In genomic region chr16:88385112-88385594, GRCh38 we compare ENCODE assay signal across 15 cellular contexts. TPM values are rescaled to one million over a fixed set of nuclear protein-coding genes. Genes with fewer than 3 reads are reported as not detected.
DNase-seq lines count a peak whose midpoint lies in the region; ATAC-seq, FAIRE-seq and TF ChIP-seq lines count a peak whose summit lies in the region.
"Had no signal": no experiment of that assay in that cellular context is flagged by ENCODE, and none has a peak within 500 bp of the region (broad histone marks: within the 10 kb centered on the region; RNA-seq: fewer than 3 reads in every experiment).

No MANE protein-coding gene starts in this region.

- no peak for TF ChIP-seq RAD21 in K562 (CRISPR knock-in tag; conservative IDR thresholded peaks at IDR 0.05 in 1 of 2, IDR thresholded peaks at IDR 0.05 in 1 of 2)

- H3K4me1 ChIP-seq in ACC112 (ENCODE audit: control insufficient read depth, insufficient read depth, low read length, unreplicated experiment) (peaks cover 7% of the 10 kb centered on the region), HEK293 (ENCODE audit: control insufficient read depth, insufficient read depth, low read length) (no peaks in the 10 kb centered on the region), K562 (replicated peaks in 1 of 2; ENCODE audit: control insufficient read depth in 2 of 2, insufficient read depth in 2 of 2, low read length in 2 of 2) (peaks cover 0 to 40% of the 10 kb centered on the region in 2 experiments; a peak in 2 of 5 replicates)

- TF ChIP-seq POLR2A in K562 (conservative IDR thresholded peaks at IDR 0.05), result no peak

- no peak overlapping the region for H3K9ac ChIP-seq in K562 (ENCODE audit: insufficient read depth in 1 of 2, low read depth in 2 of 2, low read length in 2 of 2)
- H3K9ac ChIP-seq: BLaER1 treated with 17β-estradiol and CSF1 and Interleukin-3, amounts not matched to agents 10 nM and 100 nM had no signal

- H3K36me3 ChIP-seq in ACC112 (ENCODE audit: insufficient read depth, low read length), result no peaks in the 10 kb centered on the region
- H3K36me3 ChIP-seq in HEK293 (ENCODE audit: control insufficient read depth in 2 of 2, insufficient read depth in 1 of 2, low read length in 2 of 2), result no peaks in the 10 kb centered on the region
- no peaks in the 10 kb centered on the region for H3K36me3 ChIP-seq in K562 (ENCODE audit: control insufficient read depth, insufficient read depth, low read length)
- H3K36me3 ChIP-seq: BLaER1 treated with 17β-estradiol and CSF1 and Interleukin-3, amounts not matched to agents 10 nM and 100 nM had no signal

- H3K9me3 ChIP-seq in HEK293 (ENCODE audit: control insufficient read depth, insufficient read depth, low read depth, low read length) (no peaks in the 10 kb centered on the region), K562 (replicated peaks; ENCODE audit: control insufficient read depth, insufficient read depth, low read depth, low read length) (peaks cover 10% of the 10 kb centered on the region)
- H3K9me3 ChIP-seq: SJSA1 had no signal

- no peak overlapping the region for H3K27ac ChIP-seq in ACC112 (ENCODE audit: low read depth, low read length)
- no peak overlapping the region for H3K27ac ChIP-seq in HEK293 (ENCODE audit: extremely low read depth, low read depth, low read length)
- H3K27ac ChIP-seq in K562 (ENCODE audit: extremely low read depth, low read depth, low read length), result no peak overlapping the region
- H3K27ac ChIP-seq: BLaER1 treated with 17β-estradiol and CSF1 and Interleukin-3, amounts not matched to agents 10 nM and 100 nM; SJSA1 had no signal

- intact Hi-C loops in K562 (cut with micrococcal nuclease), result no loop called here

- peaks cover 10% of the 10 kb centered on the region for H3K4me1 Mint-ChIP-seq in neural crest cell

- no peak overlapping the region for H3K4me2 ChIP-seq in K562 (ENCODE audit: insufficient read depth, low read length)

- TF ChIP-seq EP300 in K562 (IDR thresholded peaks at IDR 0.05; ENCODE audit: low read length), result no peak

- POLR2A ChIA-PET in HEK293 (lab: Yijun Ruan, JAX) (no interaction called here), K562 (lab: Yijun Ruan, JAX) (no interaction called here)

- no peak for DNase-seq in K562 (ENCODE audit: extremely low read depth in 1 of 4, low spot score in 3 of 4)
- DNase-seq in neural crest cell (ENCODE audit: low read depth, low spot score), result no peak
- no peak for DNase-seq in activated T-cell treated with anti-CD3 and anti-CD28 coated beads for 4 hours
- DNase-seq in HK-2 (ENCODE audit: unreplicated experiment), result no peak
- no peak for DNase-seq in ACHN
- DNase-seq in activated naive CD4-positive, alpha-beta T cell treated with anti-CD3 and anti-CD28 coated beads, Interleukin-2, amount 50 U/mL, for 72 hours (ENCODE audit: low spot score in 2 of 2), result no peak
- DNase-seq: DMS 273 treated with DMSO at 0.1 percent for 48 hours, GOT3, NCI-H1417 treated with DMSO at 0.1 percent for 48 hours, NCI-H2029 treated with DMSO at 0.1 percent for 48 hours, NCI-H510A had no signal

- H3K4me3 Mint-ChIP-seq in neural crest cell, result no peak overlapping the region

- FAIRE-seq in K562 (lab: Jason Lieb, UNC), result no peak

- BruUV-seq in K562 (replicated peaks; lab: Mats Ljungman, UMichigan), result no TSS peak

- no peaks in the 10 kb centered on the region for H3K9me1 ChIP-seq in K562 (ENCODE audit: control insufficient read depth, insufficient read depth, low read length)

- CTCF ChIA-PET in HEK293 (lab: Yijun Ruan, JAX) (interaction anchor here (0.8 kb wide), 1 partner anchor 95 kb away, joined by 4 read pairs; no protein-coding TSS in a partner anchor), K562 (lab: Yijun Ruan, JAX; ENCODE audit: low intra/inter-chr PET ratio) (no interaction called here)

- H3K4me3 ChIP-seq in ACC112 (ENCODE audit: low read depth, low read length) (peak overlapping the region; percentile 87; the same call in 1 of the 2 replicates), HEK293 (ENCODE audit: low read depth, low read length) (no peak overlapping the region), K562 (no peak overlapping the region)
- H3K4me3 ChIP-seq: BLaER1 treated with 17β-estradiol and CSF1 and Interleukin-3, amounts not matched to agents 10 nM and 100 nM had no signal

- H3K36me3 Mint-ChIP-seq in neural crest cell (ENCODE audit: low read depth), result no peaks in the 10 kb centered on the region
- no peaks in the 10 kb centered on the region for H3K36me3 Mint-ChIP-seq in activated naive CD4-positive, alpha-beta T cell treated with anti-CD3 and anti-CD28 coated beads, Interleukin-2, amount 50 U/mL, for 72 hours

- TF ChIP-seq CTCF in HEK293 (tag by site-specific recombination; IDR thresholded peaks at IDR 0.05) (no peak), K562 (IDR thresholded peaks at IDR 0.05 in 2 of 3, conservative IDR thresholded peaks at IDR 0.05 in 1 of 3; ENCODE audit: insufficient read depth in 2 of 3, low read depth in 1 of 3, low read length in 3 of 3) (no peak), neural crest cell (conservative IDR thresholded peaks at IDR 0.05) (no peak)

- in situ Hi-C loops in K562 (cut with MboI) (no loop called here), ACHN (cut with HindIII; ENCODE audit: low pct_ligation_motif_present, low pct_unique_long_range_greater_than_20kb, low sequenced_read_pairs) (no loop called here)

- H4K20me1 ChIP-seq in K562 (replicated peaks; ENCODE audit: control insufficient read depth, insufficient read depth, low read length), result peaks cover 11% of the 10 kb centered on the region; the same call in 1 of the 2 replicates

- no peaks in the 10 kb centered on the region for H3K9me3 Mint-ChIP-seq in neural crest cell
- no peaks in the 10 kb centered on the region for H3K9me3 Mint-ChIP-seq in activated naive CD4-positive, alpha-beta T cell treated with anti-CD3 and anti-CD28 coated beads, Interleukin-2, amount 50 U/mL, for 72 hours

- H2AFZ ChIP-seq in ACC112 (ENCODE audit: low read length, unreplicated experiment), result no peak overlapping the region
- H2AFZ ChIP-seq in K562 (ENCODE audit: low read depth, low read length), result no peak overlapping the region

- H3K27me3 Mint-ChIP-seq in neural crest cell (ENCODE audit: low read depth), result peaks cover 35% of the 10 kb centered on the region

- no peak for ATAC-seq in K562
- no peak for ATAC-seq in activated naive CD4-positive, alpha-beta T cell treated with anti-CD3 and anti-CD28 coated beads, Interleukin-2, amount 50 U/mL, for 72 hours

- H3K27ac Mint-ChIP-seq in neural crest cell (ENCODE audit: unreplicated experiment), result peak overlapping the region; percentile 27
- H3K27ac Mint-ChIP-seq in activated naive CD4-positive, alpha-beta T cell treated with anti-CD3 and anti-CD28 coated beads, Interleukin-2, amount 50 U/mL, for 72 hours, result no peak overlapping the region

- H3K27me3 ChIP-seq in ACC112 (ENCODE audit: insufficient read depth, low read length), result no peaks in the 10 kb centered on the region
- H3K27me3 ChIP-seq in K562 (ENCODE audit: control insufficient read depth in 2 of 2, insufficient read depth in 2 of 2, low read length in 2 of 2), result peaks cover 44 to 75% of the 10 kb centered on the region in 2 experiments
- H3K27me3 ChIP-seq: SJSA1 had no signal

- WGBS in K562 (ENCODE audit: insufficient coverage, low coverage, missing lambda C conversion rate), result 1% methylated on average over 4 of the region's 5 CpGs

- H3K79me2 ChIP-seq in ACC112 (ENCODE audit: control insufficient read depth, insufficient read depth, low read length, unreplicated experiment) (peaks cover 47% of the 10 kb centered on the region), K562 (ENCODE audit: control insufficient read depth, insufficient read depth, low read length) (no peaks in the 10 kb centered on the region)

TF ChIP-seq in HEK293, 187 proteins besides CTCF, POLR2A, EP300 and RAD21 (continues in another document):
- TF ChIP-seq ZNF837 (tag by site-specific recombination; IDR thresholded peaks at IDR 0.05) (no peak), ZNF121 (tag by site-specific recombination; IDR thresholded peaks at IDR 0.05) (peak; percentile 71)

TF ChIP-seq in K562, 482 proteins besides CTCF, POLR2A, EP300 and RAD21:
- TF ChIP-seq KLF13 (tag; IDR thresholded peaks at IDR 0.05; ENCODE audit: borderline replicate concordance, low read depth) (no peak), ZNF121 (CRISPR knock-in tag; conservative IDR thresholded peaks at IDR 0.05) (peak; percentile 72)

RNA-seq across cellular contexts. Expression of gene ZNF469, which starts 2.4 kb away (rescaled TPM):
- 0.04 and 0.09 TPM in 2 replicates for total RNA-seq in K562 (2011; cell fraction: chromatin; rRNA removed; ENCODE audit: low replicate concordance)
- total RNA-seq in K562 (2011; cell fraction: nucleolus; rRNA removed), result 0.13 and 0.17 TPM in 2 replicates
- total RNA-seq in K562 (2011; cell fraction: nucleoplasm; rRNA removed), result under 0.01 and 0.08 TPM in 2 replicates
- under 0.01 TPM in 1 of 2 replicates, not detected in the other for total RNA-seq in K562 (2014; rRNA removed)
- total RNA-seq in K562 (2014; rRNA removed; fragmentation: Illumina TruSeq; extraction: Trizol), result not detected in 2 replicates
- not detected in 2 replicates for total RNA-seq in K562 (2015; rRNA removed; fragmentation: Illumina TruSeq; extraction: Trizol)
- 0.02 and 0.04 TPM in 2 replicates for total RNA-seq in K562 (2021)
- not detected in 2 replicates for polyA plus RNA-seq in K562 (2011; rRNA removed)
- under 0.01 and 0.01 TPM in 2 replicates for polyA plus RNA-seq in K562 (2011; cell fraction: cytosol; rRNA removed)
- polyA plus RNA-seq in K562 (2011; cell fraction: nucleus; rRNA removed), result 0.01 and 0.03 TPM in 2 replicates
- 0.01 TPM in 2 replicates for polyA plus RNA-seq in K562 (2012)
- polyA plus RNA-seq in K562 (2014; fragmentation: Illumina TruSeq; extraction: Trizol), result 0.01 TPM in 1 of 2 replicates, not detected in the other
- not detected for polyA plus RNA-seq in K562 (2014; fragmentation: Nextera tagmentation; extraction: Ambion mirVana)
- polyA plus RNA-seq in K562 (2014; rRNA removed), result 0.01 TPM in 1 of 2 replicates, not detected in the other
- under 0.01 and 0.04 TPM in 2 replicates for polyA minus RNA-seq in K562 (2011; rRNA and poly(A)+ RNA removed)
- 0.09 and 0.10 TPM in 2 replicates for polyA minus RNA-seq in K562 (2011; cell fraction: cytosol; rRNA and poly(A)+ RNA removed)
- polyA minus RNA-seq in K562 (2011; cell fraction: nucleus; rRNA and poly(A)+ RNA removed), result under 0.01 and 0.11 TPM in 2 replicates
- total RNA-seq in neural crest cell, result 0.52 and 0.58 TPM in 2 replicates
- under 1 TPM; 0.07 to 0.54 TPM for total RNA-seq in activated naive CD4-positive, alpha-beta T cell treated with anti-CD3 and anti-CD28 coated beads, Interleukin-2, amount 50 U/mL, for 72 hours
